In genomic region chr9:27880640-27881039, GRCh38 we compare ENCODE assay signal across 17 cellular contexts.
A peak's percentile ranks its signal among the peaks of the same experiment; 100 is the strongest.
DNase-seq lines count a peak whose midpoint lies in the region; ATAC-seq and TF ChIP-seq lines count a peak whose summit lies in the region.
"Had no signal": no experiment of that assay in that cellular context is flagged by ENCODE, and none has a peak within 500 bp of the region (broad histone marks: within the 10 kb centered on the region; RNA-seq: fewer than 3 reads in every experiment).

No MANE protein-coding gene starts in this region.

- H2AK5ac ChIP-seq in trophoblast cell (ENCODE audit: low read length): no peak overlapping the region

- no peaks in the 10 kb centered on the region for H3K27me3 Mint-ChIP-seq in stimulated activated naive CD8-positive, alpha-beta T cell treated with anti-CD3 and anti-CD28 coated beads, Interleukin-15, amount 100 ng/mL, for 72 hours
- H3K27me3 Mint-ChIP-seq: CD4-positive, CD25-positive, alpha-beta regulatory T cell had no signal

- no peak overlapping the region for H2BK5ac ChIP-seq in trophoblast cell (ENCODE audit: low read depth, low read length, poor library complexity)

- H3K36me3 ChIP-seq in left lung (no peaks in the 10 kb centered on the region), trophoblast cell (ENCODE audit: control insufficient read depth in 1 of 2, insufficient read depth in 2 of 2, low read length in 2 of 2) (no peaks in the 10 kb centered on the region)
- H3K36me3 ChIP-seq: BLaER1 treated with 17β-estradiol and CSF1 and Interleukin-3, amounts not matched to agents 10 nM and 100 nM had no signal

- no peak overlapping the region for H3K4me2 ChIP-seq in trophoblast cell (ENCODE audit: low read length)
- H3K4me2 ChIP-seq: BLaER1 treated with 17β-estradiol and CSF1 and Interleukin-3, amounts not matched to agents 10 nM and 100 nM; GM23338 had no signal

- no peak overlapping the region for H2BK120ac ChIP-seq in trophoblast cell (ENCODE audit: insufficient read depth, low read length, poor library complexity)

- no peak overlapping the region for H3K4me3 Mint-ChIP-seq in stimulated activated naive CD8-positive, alpha-beta T cell treated with anti-CD3 and anti-CD28 coated beads, Interleukin-15, amount 100 ng/mL, for 72 hours
- H3K4me3 Mint-ChIP-seq: GM23338 had no signal

- no peak overlapping the region for H2AFZ ChIP-seq in trophoblast cell (ENCODE audit: insufficient read depth, low read length, poor library complexity)
- H2AFZ ChIP-seq: GM23338 had no signal

- H3K27ac ChIP-seq in left lung: no peak overlapping the region
- no peak overlapping the region for H3K27ac ChIP-seq in trophoblast cell (ENCODE audit: low read depth, low read length)
- H3K27ac ChIP-seq: BLaER1 treated with 17β-estradiol and CSF1 and Interleukin-3, amounts not matched to agents 10 nM and 100 nM; HL-60 had no signal

- H3K4me1 ChIP-seq in left lung: no peaks in the 10 kb centered on the region
- H3K4me1 ChIP-seq in trophoblast cell (ENCODE audit: control insufficient read depth in 1 of 2, insufficient read depth in 2 of 2, low read length in 2 of 2): no peaks in the 10 kb centered on the region
- H3K4me1 ChIP-seq: BLaER1 treated with 17β-estradiol and CSF1 and Interleukin-3, amounts not matched to agents 10 nM and 100 nM had no signal

- H3K4ac ChIP-seq in trophoblast cell (ENCODE audit: low read depth, low read length): no peak overlapping the region

- H3K79me2 ChIP-seq in trophoblast cell (ENCODE audit: control insufficient read depth, insufficient read depth, low read length, poor library complexity): no peaks in the 10 kb centered on the region

- H3K4me1 Mint-ChIP-seq in stimulated activated naive CD8-positive, alpha-beta T cell treated with anti-CD3 and anti-CD28 coated beads, Interleukin-15, amount 100 ng/mL, for 72 hours: no peaks in the 10 kb centered on the region
- H3K4me1 Mint-ChIP-seq: CD4-positive, CD25-positive, alpha-beta regulatory T cell had no signal

- intact Hi-C loops in left lung (cut with DNase I): no loop called here

- no peak overlapping the region for H2BK12ac ChIP-seq in trophoblast cell (ENCODE audit: low read length)

- H3K9me3 ChIP-seq in left lung (no peaks in the 10 kb centered on the region), trophoblast cell (ENCODE audit: insufficient read depth, low read depth, low read length) (no peaks in the 10 kb centered on the region)
- H3K9me3 ChIP-seq: BLaER1 treated with 17β-estradiol and CSF1 and Interleukin-3, amounts not matched to agents 10 nM and 100 nM had no signal

- DNase-seq in NCI-H510A treated with DMSO at 0.1 percent for 48 hours (lab: John Stamatoyannopoulos, UW) (peak; percentile 9), NCI-H510A (lab: John Stamatoyannopoulos, UW) (no peak), left lung (no peak), trophoblast cell (peak; percentile 64 to 82), T-helper 1 cell (no peak), foreskin fibroblast (no peak)
- no peak for DNase-seq in stimulated activated naive CD8-positive, alpha-beta T cell treated with anti-CD3 and anti-CD28 coated beads, Interleukin-15, amount 100 ng/mL, for 72 hours
- DNase-seq: 8988T; Calu3; CD4-positive, CD25-positive, alpha-beta regulatory T cell; DMS 273 treated with DMSO at 0.1 percent for 48 hours; DMS79 treated with DMSO at 0.1 percent for 48 hours; EL; H7 had no signal

- no peaks in the 10 kb centered on the region for H3K79me1 ChIP-seq in trophoblast cell (ENCODE audit: low read length)

- H3K18ac ChIP-seq in trophoblast cell (ENCODE audit: low read length): no peak overlapping the region

- H3K4me3 ChIP-seq in left lung (no peak overlapping the region), trophoblast cell (ENCODE audit: low read depth, low read length) (no peak overlapping the region), foreskin fibroblast (ENCODE audit: low read depth in 1 of 2, low read length in 2 of 2) (no peak overlapping the region)
- H3K4me3 ChIP-seq: BLaER1 treated with 17β-estradiol and CSF1 and Interleukin-3, amounts not matched to agents 10 nM and 100 nM; GM23338 had no signal

- H3K27me3 ChIP-seq in left lung: no peaks in the 10 kb centered on the region
- H3K27me3 ChIP-seq in trophoblast cell (ENCODE audit: insufficient read depth, low read length): no peaks in the 10 kb centered on the region
- H3K27me3 ChIP-seq: BLaER1 treated with 17β-estradiol and CSF1 and Interleukin-3, amounts not matched to agents 10 nM and 100 nM had no signal

- H3K14ac ChIP-seq in trophoblast cell (ENCODE audit: low read length): no peak overlapping the region

- H4K91ac ChIP-seq in trophoblast cell (ENCODE audit: low read depth, low read length): no peak overlapping the region

- H4K12ac ChIP-seq in trophoblast cell (ENCODE audit: low read depth, low read length): no peak overlapping the region

- WGBS in trophoblast cell (ENCODE audit: extremely low coverage, insufficient coverage, insufficient read length): no CpG with 5 or more reads among the region's 3 CpGs

- peak; percentile 85 for ATAC-seq in left lung
- no peak for ATAC-seq in stimulated activated naive CD8-positive, alpha-beta T cell treated with anti-CD3 and anti-CD28 coated beads, Interleukin-15, amount 100 ng/mL, for 72 hours
- ATAC-seq: GM23338 had no signal

- H3K27ac Mint-ChIP-seq in stimulated activated naive CD8-positive, alpha-beta T cell treated with anti-CD3 and anti-CD28 coated beads, Interleukin-15, amount 100 ng/mL, for 72 hours: no peak overlapping the region
- H3K27ac Mint-ChIP-seq: CD4-positive, CD25-positive, alpha-beta regulatory T cell; GM23338 had no signal

- no peak overlapping the region for H4K8ac ChIP-seq in trophoblast cell (ENCODE audit: low read depth, low read length)

- no peaks in the 10 kb centered on the region for H3K9me3 Mint-ChIP-seq in stimulated activated naive CD8-positive, alpha-beta T cell treated with anti-CD3 and anti-CD28 coated beads, Interleukin-15, amount 100 ng/mL, for 72 hours

- H3K9ac ChIP-seq in trophoblast cell (ENCODE audit: low read length): no peak overlapping the region
- H3K9ac ChIP-seq: BLaER1 treated with 17β-estradiol and CSF1 and Interleukin-3, amounts not matched to agents 10 nM and 100 nM had no signal

- no peak for TF ChIP-seq CTCF in left lung (IDR thresholded peaks at IDR 0.05)
- TF ChIP-seq CTCF in foreskin fibroblast (IDR thresholded peaks at IDR 0.05; ENCODE audit: low read depth, low read length): no peak

- no peak overlapping the region for H3K23ac ChIP-seq in trophoblast cell (ENCODE audit: low read length)

Comparison
In these comparisons a context has a peak if more than half of its experiments do, and no peak if none do; other contexts are left out.
1. DNase-seq: peak in NCI-H510A treated with DMSO at 0.1 percent for 48 hours (single experiment) and trophoblast cell (2 of 2); none in NCI-H510A (single experiment), left lung (0 of 2), stimulated activated naive CD8-positive, alpha-beta T cell treated with anti-CD3 and anti-CD28 coated beads, Interleukin-15, amount 100 ng/mL, for 72 hours (0 of 2), T-helper 1 cell (0 of 5) and foreskin fibroblast (0 of 2).